ENCODE assay signal across 9 cellular contexts in the genomic region with DNA sequence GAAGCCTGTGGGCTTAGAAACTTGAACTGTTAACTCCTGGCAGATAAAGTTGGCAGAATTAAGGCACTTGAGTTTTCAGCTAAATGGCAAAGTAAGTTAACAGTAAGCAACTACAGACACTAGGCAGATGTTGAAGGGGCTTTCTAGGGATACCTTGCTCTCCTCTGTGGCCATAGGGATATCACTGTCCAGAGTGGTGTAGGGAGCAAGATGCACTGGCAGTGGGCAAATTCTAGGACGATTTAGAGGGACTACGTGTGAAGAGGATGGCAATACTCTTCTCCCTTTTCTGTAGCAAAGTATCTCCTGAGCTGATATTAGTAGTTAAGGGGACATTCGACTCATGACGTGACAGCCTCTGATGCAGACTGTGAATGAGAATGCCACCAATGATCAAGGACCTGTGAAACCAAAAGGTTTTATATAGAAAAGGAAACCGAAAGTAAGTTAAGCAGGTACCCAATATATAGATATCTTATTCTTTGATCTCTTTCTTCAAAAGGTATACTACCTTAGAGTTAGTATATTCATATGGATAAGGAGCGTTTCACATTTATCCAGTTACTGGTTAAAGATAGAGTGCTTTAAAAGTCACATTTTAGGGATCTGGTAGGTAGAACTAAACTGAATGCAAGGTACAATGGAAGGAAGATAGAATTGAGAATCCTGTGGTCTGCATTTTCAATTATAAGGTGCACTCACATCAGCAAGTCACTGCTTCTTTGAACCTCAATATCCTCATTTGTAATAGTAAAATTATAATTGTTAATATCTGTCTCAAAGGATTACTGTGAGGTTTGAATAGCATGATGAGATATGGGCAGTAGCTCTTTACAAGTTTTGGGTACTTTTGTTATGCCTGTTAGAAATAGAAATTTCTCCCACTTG.
A peak's percentile ranks its signal among the peaks of the same experiment; 100 is the strongest.
DNase-seq lines count a peak whose midpoint lies in the region; ATAC-seq lines count a peak whose summit lies in the region.
"Had no signal": no experiment of that assay in that cellular context is flagged by ENCODE, and none has a peak within 500 bp of the region (broad histone marks: within the 10 kb centered on the region; RNA-seq: fewer than 3 reads in every experiment).

No MANE protein-coding gene starts in this region.

- in situ Hi-C loops in G401 (cut with HindIII; ENCODE audit: low sequenced_read_pairs) = no loop called here

- no peaks in the 10 kb centered on the region for H3K9me3 ChIP-seq in trophoblast cell (ENCODE audit: insufficient read depth, low read depth, low read length)
- H3K9me3 ChIP-seq: BLaER1 treated with 17β-estradiol and CSF1 and Interleukin-3, amounts not matched to agents 10 nM and 100 nM had no signal

- CTCF ChIA-PET in activated CD8-positive, alpha-beta memory T cell treated with anti-CD3 and anti-CD28 coated beads, Interleukin-2, amount 10 ng/mL, durations not matched to agents 7 days and 5 days (lab: Charles Lee) = no interaction called here

- H3K79me2 ChIP-seq in trophoblast cell (ENCODE audit: control insufficient read depth, insufficient read depth, low read length, poor library complexity) = no peaks in the 10 kb centered on the region

- no peak overlapping the region for H4K12ac ChIP-seq in trophoblast cell (ENCODE audit: low read depth, low read length)

- no CpG with 5 or more reads among the region's 6 CpGs for WGBS in trophoblast cell (ENCODE audit: extremely low coverage, insufficient coverage, insufficient read length)

- H3K14ac ChIP-seq in trophoblast cell (ENCODE audit: low read length) = no peak overlapping the region

- ATAC-seq in activated CD8-positive, alpha-beta memory T cell treated with anti-CD3 and anti-CD28 coated beads, Interleukin-2, amount 10 ng/mL, durations not matched to agents 7 days and 5 days = peak; percentile 78
- ATAC-seq in HG02763 (IDR thresholded peaks at IDR 0.05; ENCODE audit: unreplicated experiment) = peak; percentile 87

- H2BK12ac ChIP-seq in trophoblast cell (ENCODE audit: low read length) = no peak overlapping the region

- H3K18ac ChIP-seq in trophoblast cell (ENCODE audit: low read length) = no peak overlapping the region

- peak overlapping the region; percentile 67 for H3K27ac Mint-ChIP-seq in activated CD8-positive, alpha-beta memory T cell treated with anti-CD3 and anti-CD28 coated beads, Interleukin-2, amount 10 ng/mL, durations not matched to agents 7 days and 5 days

- peaks cover 1% of the 10 kb centered on the region for H3K36me3 Mint-ChIP-seq in activated CD8-positive, alpha-beta memory T cell treated with anti-CD3 and anti-CD28 coated beads, Interleukin-2, amount 10 ng/mL, durations not matched to agents 7 days and 5 days

- no peak overlapping the region for H2BK120ac ChIP-seq in trophoblast cell (ENCODE audit: insufficient read depth, low read length, poor library complexity)

- H2AK5ac ChIP-seq in trophoblast cell (ENCODE audit: low read length) = no peak overlapping the region

- no peaks in the 10 kb centered on the region for H3K27me3 Mint-ChIP-seq in activated CD8-positive, alpha-beta memory T cell treated with anti-CD3 and anti-CD28 coated beads, Interleukin-2, amount 10 ng/mL, durations not matched to agents 7 days and 5 days

- H3K4me2 ChIP-seq in trophoblast cell (ENCODE audit: low read length) = no peak overlapping the region

- H3K4me1 Mint-ChIP-seq in activated CD8-positive, alpha-beta memory T cell treated with anti-CD3 and anti-CD28 coated beads, Interleukin-2, amount 10 ng/mL, durations not matched to agents 7 days and 5 days = peaks cover 5% of the 10 kb centered on the region

- H3K27ac ChIP-seq in trophoblast cell (ENCODE audit: low read depth, low read length) = no peak overlapping the region
- H3K27ac ChIP-seq: BLaER1 treated with 17β-estradiol and CSF1 and Interleukin-3, amounts not matched to agents 10 nM and 100 nM had no signal

- H3K4me3 ChIP-seq in trophoblast cell (ENCODE audit: low read depth, low read length) = no peak overlapping the region
- H3K4me3 ChIP-seq: BLaER1 treated with 17β-estradiol and CSF1 and Interleukin-3, amounts not matched to agents 10 nM and 100 nM had no signal

- no peak overlapping the region for H3K23ac ChIP-seq in trophoblast cell (ENCODE audit: low read length)

- no peaks in the 10 kb centered on the region for H3K9me3 Mint-ChIP-seq in activated CD8-positive, alpha-beta memory T cell treated with anti-CD3 and anti-CD28 coated beads, Interleukin-2, amount 10 ng/mL, durations not matched to agents 7 days and 5 days (ENCODE audit: low read depth)

- DNase-seq in activated CD8-positive, alpha-beta memory T cell treated with anti-CD3 and anti-CD28 coated beads, Interleukin-2, amount 10 ng/mL, durations not matched to agents 7 days and 5 days = no peak
- DNase-seq in activated CD8-positive, alpha-beta memory T cell treated with anti-CD3 and anti-CD28 coated beads for 24 hours = no peak
- peak; percentile 39 for DNase-seq in NCI-H2196 (lab: John Stamatoyannopoulos, UW; ENCODE audit: unreplicated experiment)
- DNase-seq in superior temporal gyrus (ENCODE audit: extremely low spot score) = peak; percentile 25
- no peak for DNase-seq in stimulated activated CD4-positive, alpha-beta T cell treated with anti-CD3 and anti-CD28 coated beads, Interleukin-1b, Interleukin-23, amount 100 ng/mL, for 48 hours
- no peak for DNase-seq in G401 (ENCODE audit: low spot score)
- no peak for DNase-seq in trophoblast cell

- no peaks in the 10 kb centered on the region for H3K36me3 ChIP-seq in trophoblast cell (ENCODE audit: control insufficient read depth in 1 of 2, insufficient read depth in 2 of 2, low read length in 2 of 2)
- H3K36me3 ChIP-seq: BLaER1 treated with 17β-estradiol and CSF1 and Interleukin-3, amounts not matched to agents 10 nM and 100 nM had no signal

- H3K4me3 Mint-ChIP-seq in activated CD8-positive, alpha-beta memory T cell treated with anti-CD3 and anti-CD28 coated beads, Interleukin-2, amount 10 ng/mL, durations not matched to agents 7 days and 5 days = peak overlapping the region; percentile 11

- H4K8ac ChIP-seq in trophoblast cell (ENCODE audit: low read depth, low read length) = no peak overlapping the region

- peaks cover 0 to 4% of the 10 kb centered on the region in 2 experiments for H3K4me1 ChIP-seq in trophoblast cell (ENCODE audit: control insufficient read depth in 1 of 2, insufficient read depth in 2 of 2, low read length in 2 of 2)

- no peaks in the 10 kb centered on the region for H3K27me3 ChIP-seq in trophoblast cell (ENCODE audit: insufficient read depth, low read length)
- H3K27me3 ChIP-seq: BLaER1 treated with 17β-estradiol and CSF1 and Interleukin-3, amounts not matched to agents 10 nM and 100 nM had no signal

- H2BK5ac ChIP-seq in trophoblast cell (ENCODE audit: low read depth, low read length, poor library complexity) = no peak overlapping the region

- no peak overlapping the region for H2AFZ ChIP-seq in trophoblast cell (ENCODE audit: insufficient read depth, low read length, poor library complexity)

- no peaks in the 10 kb centered on the region for H3K79me1 ChIP-seq in trophoblast cell (ENCODE audit: low read length)

- H3K9ac ChIP-seq in trophoblast cell (ENCODE audit: low read length) = no peak overlapping the region
- H3K9ac ChIP-seq: BLaER1 treated with 17β-estradiol and CSF1 and Interleukin-3, amounts not matched to agents 10 nM and 100 nM had no signal

- no peak overlapping the region for H4K91ac ChIP-seq in trophoblast cell (ENCODE audit: low read depth, low read length)

- no peak overlapping the region for H3K4ac ChIP-seq in trophoblast cell (ENCODE audit: low read depth, low read length)

Comparison
In these comparisons a context has a peak if more than half of its experiments do, and no peak if none do; other contexts are left out.
1. DNase-seq: peak in NCI-H2196 (single experiment) and superior temporal gyrus (single experiment); none in activated CD8-positive, alpha-beta memory T cell treated with anti-CD3 and anti-CD28 coated beads, Interleukin-2, amount 10 ng/mL, durations not matched to agents 7 days and 5 days (single experiment), activated CD8-positive, alpha-beta memory T cell treated with anti-CD3 and anti-CD28 coated beads for 24 hours (single experiment), stimulated activated CD4-positive, alpha-beta T cell treated with anti-CD3 and anti-CD28 coated beads, Interleukin-1b, Interleukin-23, amount 100 ng/mL, for 48 hours (single experiment), G401 (single experiment) and trophoblast cell (0 of 2).